23 cellular contexts compared by ENCODE assay signal in the genomic region with DNA sequence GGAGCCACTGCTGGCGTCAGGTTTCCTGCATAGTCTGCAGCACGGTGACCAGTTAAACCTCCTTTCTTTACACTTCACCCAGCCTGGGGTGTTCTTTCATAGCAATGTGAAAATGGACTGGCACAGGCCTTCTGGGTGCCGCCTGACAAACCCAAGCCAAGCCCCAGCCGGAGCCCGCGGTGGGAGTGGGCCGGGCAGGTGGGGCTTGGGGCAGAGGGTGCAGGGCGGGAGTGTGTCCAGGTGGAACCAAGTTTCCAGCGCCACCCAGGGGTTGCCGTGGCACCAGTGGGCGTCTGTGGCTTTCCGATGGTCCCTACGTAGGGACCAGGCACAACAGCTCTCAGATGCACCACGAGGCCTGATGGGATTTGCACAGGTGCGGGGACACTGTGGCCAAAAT.
"Had no signal": no experiment of that assay in that cellular context is flagged by ENCODE, and none has a peak within 500 bp of the region (broad histone marks: within the 10 kb centered on the region; RNA-seq: fewer than 3 reads in every experiment).

No MANE protein-coding gene starts in this region.

- DNase-seq: effector CD4-positive, alpha-beta T cell; hypothalamus; immature natural killer cell; islet precursor cell; kidney glomerular epithelial cell; left colon; left ventricle myocardium superior; lower lobe of right lung; natural killer cell; small intestine; stimulated activated CD4-positive, alpha-beta T cell treated with anti-CD3 and anti-CD28 coated beads, Interleukin-15, amount 100 ng/mL, for 24 hours; stimulated activated CD4-positive, alpha-beta T cell treated with anti-CD3 and anti-CD28 coated beads, Interleukin-2, amount 100 ng/mL, for 48 hours; stimulated activated naive CD4-positive, alpha-beta T cell; stimulated activated naive CD8-positive, alpha-beta T cell treated with anti-CD3 and anti-CD28 coated beads, Interleukin-15, amount 100 ng/mL, for 72 hours; thyroid gland; trophoblast cell had no signal

- H3K27me3 ChIP-seq: neutrophil, right atrium auricular region, thyroid gland, vagina had no signal

- H3K4me3 ChIP-seq: dorsolateral prefrontal cortex, lower lobe of right lung, prostate gland, right atrium auricular region, thyroid gland, vagina had no signal

- H3K27ac ChIP-seq: dorsolateral prefrontal cortex, lower lobe of right lung, neutrophil, parathyroid adenoma, prostate gland, right atrium auricular region, thyroid gland, vagina had no signal

- H2AFZ ChIP-seq: parathyroid adenoma had no signal

- H3K36me3 ChIP-seq: lower lobe of right lung, neutrophil, prostate gland, right atrium auricular region, thyroid gland, vagina had no signal

- H3K79me2 ChIP-seq: parathyroid adenoma had no signal

- FAIRE-seq: frontal cortex, small intestine had no signal

- H3K4me1 ChIP-seq: lower lobe of right lung, parathyroid adenoma, prostate gland, right atrium auricular region had no signal

- H3K9me3 ChIP-seq: lower lobe of right lung, neutrophil, prostate gland, right atrium auricular region, thyroid gland, vagina had no signal

- H3K9ac ChIP-seq: parathyroid adenoma had no signal

- ATAC-seq: left colon; left ventricle myocardium superior; lower lobe of right lung; natural killer cell; stimulated activated naive CD8-positive, alpha-beta T cell treated with anti-CD3 and anti-CD28 coated beads, Interleukin-15, amount 100 ng/mL, for 72 hours had no signal
